ENCODE assay signal across 20 cellular contexts in genomic region chr13:53848546-53848945, GRCh38.
"Had no signal": no experiment of that assay in that cellular context is flagged by ENCODE, and none has a peak within 500 bp of the region (broad histone marks: within the 10 kb centered on the region; RNA-seq: fewer than 3 reads in every experiment).

No MANE protein-coding gene starts in this region.

- H3K9me3 ChIP-seq: right lobe of liver, uterus had no signal

- DNase-seq: activated CD4-positive, alpha-beta memory T cell treated with anti-CD3 and anti-CD28 coated beads, Interleukin-2, amount 10 ng/mL, durations not matched to agents 7 days and 5 days; activated CD4-positive, alpha-beta T cell treated with anti-CD3 and anti-CD28 coated beads, Interleukin-2, amount 10 ng/mL, durations not matched to agents 24 days and 14 days; activated gamma-delta T cell; anterior cingulate cortex; effector CD4-positive, alpha-beta T cell; erythroblast; foreskin fibroblast; kidney glomerular epithelial cell; left ventricle myocardium superior; mammary epithelial cell; occipital lobe; right lobe of liver; small intestine; stimulated activated CD4-positive, alpha-beta T cell treated with anti-CD3 and anti-CD28 coated beads, Interleukin-15, amount 100 ng/mL, for 24 hours; stimulated activated CD4-positive, alpha-beta T cell treated with anti-CD3 and anti-CD28 coated beads, Interleukin-2, amount 100 ng/mL, for 48 hours; stimulated activated CD8-positive, alpha-beta memory T cell treated with anti-CD3 and anti-CD28 coated beads, Interleukin-4, amount 100 ng/mL, for 48 hours; stimulated activated naive B cell treated with anti-CD40 and anti-IgM and Interleukin-4, amounts not matched to agents 10 μg/mL and 1 μg/mL and 100 μg/mL, for 72 hours; T-helper 17 cell; trophoblast cell; uterus had no signal

- H3K4me3 ChIP-seq: right lobe of liver, uterus had no signal

- H3K4me1 ChIP-seq: right lobe of liver, uterus had no signal

- H3K36me3 ChIP-seq: right lobe of liver, uterus had no signal

- H3K27ac ChIP-seq: right lobe of liver, uterus had no signal
